ENCODE assay signal across 8 cellular contexts in the genomic region with DNA sequence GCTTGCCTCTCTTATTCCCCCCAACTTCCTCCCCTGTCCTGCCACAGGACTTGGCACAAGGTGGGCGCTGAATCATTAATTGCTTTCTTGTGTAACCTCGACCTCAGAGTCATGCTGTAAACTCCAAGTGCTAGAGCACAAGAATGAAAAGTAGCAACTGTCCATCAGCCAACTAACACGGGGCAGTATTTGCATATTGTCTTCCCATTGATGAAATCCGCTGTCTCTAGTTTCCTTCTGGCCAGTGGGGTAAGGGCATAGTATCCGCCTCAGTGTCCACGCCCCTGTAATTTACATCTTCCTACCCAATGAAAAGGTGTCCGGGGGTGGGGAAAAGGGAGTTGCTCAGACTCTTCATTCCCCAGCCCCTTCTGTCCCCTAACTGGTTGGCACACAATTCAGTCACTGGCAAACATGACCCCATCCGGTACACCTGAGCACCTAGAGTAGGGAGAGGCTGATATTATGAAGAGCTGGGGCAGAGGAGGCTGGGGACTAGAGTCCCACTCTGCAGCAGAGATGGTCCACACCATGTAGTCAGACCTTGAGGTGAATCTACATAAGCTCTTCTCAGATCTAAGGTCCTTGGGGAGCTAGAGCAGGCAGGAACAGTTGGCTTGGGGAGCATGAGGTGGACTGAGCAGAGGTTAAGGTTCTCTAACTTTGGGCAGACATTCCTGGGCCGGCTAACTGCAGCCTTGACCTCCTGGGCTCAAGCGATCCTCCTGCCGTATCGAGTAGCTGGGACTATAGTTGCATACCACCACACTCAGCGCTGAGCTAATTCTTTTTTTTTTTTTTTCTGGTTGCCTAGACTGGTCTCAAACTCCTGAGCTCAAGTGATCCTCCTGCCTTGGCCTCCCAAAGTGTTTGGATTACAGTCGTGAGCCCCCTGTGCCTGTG. TPM values are rescaled to one million over a fixed set of nuclear protein-coding genes. Genes with fewer than 3 reads are reported as not detected.
DNase-seq lines count a peak whose midpoint lies in the region; ATAC-seq and TF ChIP-seq lines count a peak whose summit lies in the region.

No MANE protein-coding gene starts in this region.

- H3K27ac ChIP-seq in body of pancreas = peak overlapping the region; percentile 82 to 89 (median 84)

- ATAC-seq in body of pancreas (peak; percentile 96), GM19452 (IDR thresholded peaks at IDR 0.05; ENCODE audit: unreplicated experiment) (no peak), HG03520 (IDR thresholded peaks at IDR 0.05; ENCODE audit: unreplicated experiment) (no peak), HG02885 (IDR thresholded peaks at IDR 0.05; ENCODE audit: poor library complexity, unreplicated experiment) (no peak)

- WGBS in body of pancreas, 2 donors = 15 to 29% methylated on average over 14 of the region's 14 CpGs

- peak; percentile 62 for DNase-seq in G401 (ENCODE audit: low spot score)
- peak; percentile 85 for DNase-seq in NCI-H2029 treated with DMSO at 0.1 percent for 48 hours (lab: John Stamatoyannopoulos, UW)
- DNase-seq in body of pancreas = peak; percentile 82 to 94 (median 90)
- DNase-seq in mucosa of gallbladder (ENCODE audit: low spot score) = peak; percentile 83
- DNase-seq in GM20000 (ENCODE audit: low spot score) = no peak

- peaks cover 32% of the 10 kb centered on the region for H3K4me1 ChIP-seq in body of pancreas

- no peaks in the 10 kb centered on the region for H3K27me3 ChIP-seq in body of pancreas

- no peaks in the 10 kb centered on the region for H3K9me3 ChIP-seq in body of pancreas

- intact Hi-C loops in body of pancreas (cut with DNase I) = no loop called here

- in situ Hi-C loops in G401 (cut with HindIII; ENCODE audit: low sequenced_read_pairs) = no loop called here

- TF ChIP-seq CTCF in body of pancreas (IDR thresholded peaks at IDR 0.05) (no peak), GM20000 (IDR thresholded peaks at IDR 0.05; ENCODE audit: extremely low read depth, missing control alignments) (no peak)

- TF ChIP-seq POLR2A in body of pancreas (IDR thresholded peaks at IDR 0.05) = peak in 2 of 3 donors; percentile 51 to 63

- H3K36me3 ChIP-seq in body of pancreas (replicated peaks in 1 of 2; ENCODE audit: insufficient read depth in 1 of 2, low read depth in 2 of 2) = no peaks in the 10 kb centered on the region

- H3K4me3 ChIP-seq in body of pancreas = no peak overlapping the region

RNA-seq across cellular contexts. Expression of a gene that starts 6.8 kb away (rescaled TPM):
- 42.0 and 42.5 TPM in 2 replicates for total RNA-seq in G401 (2014; rRNA removed; shearing (Covaris generic))
- total RNA-seq in body of pancreas = 10 to 100 TPM; 38.4 to 42.5 TPM
- total RNA-seq in mucosa of gallbladder = 81.5 TPM

RNA-seq across cellular contexts. Expression of a gene that starts 21.9 kb away (rescaled TPM):
- not detected in 2 replicates for total RNA-seq in G401 (2014; rRNA removed; shearing (Covaris generic))
- total RNA-seq in body of pancreas (10 to 100 TPM; 19.2 to 68.9 TPM), mucosa of gallbladder (776 TPM)

RNA-seq across cellular contexts. Expression of a gene that starts 37.7 kb away (rescaled TPM):
- total RNA-seq in G401 (2014; rRNA removed; shearing (Covaris generic)) = 13.2 and 21.9 TPM in 2 replicates
- 10 to 100 TPM in 1 of 2 donors, 1 to 10 TPM in 1; 2.0 to 40.0 TPM for total RNA-seq in body of pancreas
- total RNA-seq in mucosa of gallbladder = 13.6 TPM

RNA-seq across cellular contexts. Expression of a gene that starts 41.5 kb away (rescaled TPM):
- 25.2 and 32.6 TPM in 2 replicates for total RNA-seq in G401 (2014; rRNA removed; shearing (Covaris generic))
- total RNA-seq in body of pancreas = 10 to 100 TPM; 73.2 to 84.7 TPM
- 186 TPM for total RNA-seq in mucosa of gallbladder

RNA-seq across cellular contexts. Expression of a gene that starts 56.7 kb away (rescaled TPM):
- 49.0 and 62.3 TPM in 2 replicates for total RNA-seq in G401 (2014; rRNA removed; shearing (Covaris generic))
- total RNA-seq in body of pancreas (10 to 100 TPM in 1 of 2 donors, 1 to 10 TPM in 1; 7.0 to 23.1 TPM), mucosa of gallbladder (12.1 TPM)

Comparison
In these comparisons a context has a peak if more than half of its experiments do, and no peak if none do; other contexts are left out.
1. RNA of a gene that starts 21.9 kb away (total RNA-seq): 776 TPM in mucosa of gallbladder (single experiment) and 19.2 to 68.9 TPM in body of pancreas; not detected in G401; every median in the first group is over 10 times any median in the second.